Comparison of ENCODE assay signal across 8 cellular contexts in the genomic region with DNA sequence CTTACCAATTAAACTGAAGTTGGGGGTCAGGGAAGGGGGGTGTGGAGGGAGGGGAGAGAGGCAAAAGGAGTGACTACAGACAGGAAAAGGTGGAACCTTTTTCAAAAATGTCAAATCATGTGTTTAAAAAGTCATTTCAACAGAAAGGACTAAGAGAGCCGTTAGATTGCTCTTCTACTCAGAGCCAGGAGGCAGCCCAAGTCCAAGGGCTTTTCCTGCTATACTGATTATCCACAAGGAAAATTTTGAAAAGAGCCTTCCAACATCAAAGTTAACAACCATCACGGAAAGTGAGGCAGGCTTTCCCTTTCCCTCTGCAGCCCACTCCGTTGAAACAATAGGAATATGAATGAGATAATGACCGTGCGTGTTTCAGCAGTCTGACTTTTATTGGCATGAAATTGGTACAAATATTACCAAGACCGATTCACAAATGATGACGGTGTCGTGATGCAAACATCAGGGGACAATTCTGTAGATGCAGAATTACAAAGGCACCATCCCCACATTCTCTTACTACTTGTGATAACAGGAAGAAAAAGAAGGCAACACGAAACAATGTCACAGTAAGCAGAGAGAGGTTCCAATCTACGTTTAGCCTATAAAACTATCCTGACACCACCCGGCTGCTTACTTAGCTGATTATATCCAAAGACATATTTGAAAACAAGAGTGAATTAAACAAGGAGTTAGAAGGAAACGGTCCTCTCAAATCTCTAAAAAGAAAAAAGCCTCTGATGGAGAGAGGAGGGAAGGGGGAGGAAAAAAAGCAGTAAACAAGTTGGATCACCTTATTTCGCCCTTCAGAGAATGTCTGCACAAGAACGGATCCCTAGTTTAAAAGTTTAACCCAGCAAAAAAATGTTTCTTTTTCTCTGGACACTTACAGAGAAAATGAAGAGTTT.
DNase-seq lines count a peak whose midpoint lies in the region; ATAC-seq and TF ChIP-seq lines count a peak whose summit lies in the region.

No MANE protein-coding gene starts in this region.

- H3K27me3 Mint-ChIP-seq in CD4-positive, CD25-positive, alpha-beta regulatory T cell: no peaks in the 10 kb centered on the region
- no peaks in the 10 kb centered on the region for H3K27me3 Mint-ChIP-seq in activated T-cell treated with anti-CD3 and anti-CD28 coated beads, Interleukin-2, amount 50 U/mL, for 24 hours
- no peaks in the 10 kb centered on the region for H3K27me3 Mint-ChIP-seq in osteocyte (ENCODE audit: unreplicated experiment)

- peaks cover 38 to 85% (median 66%) of the 10 kb centered on the region in 4 donors for H3K4me1 Mint-ChIP-seq in CD4-positive, CD25-positive, alpha-beta regulatory T cell
- H3K4me1 Mint-ChIP-seq in activated T-cell treated with anti-CD3 and anti-CD28 coated beads, Interleukin-2, amount 50 U/mL, for 24 hours (ENCODE audit: low read depth): peaks cover 80% of the 10 kb centered on the region
- peaks cover 82% of the 10 kb centered on the region for H3K4me1 Mint-ChIP-seq in osteocyte (ENCODE audit: unreplicated experiment)

- peaks cover 17% of the 10 kb centered on the region for H3K36me3 Mint-ChIP-seq in CD4-positive, CD25-positive, alpha-beta regulatory T cell
- peaks cover 58% of the 10 kb centered on the region for H3K36me3 Mint-ChIP-seq in activated T-cell treated with anti-CD3 and anti-CD28 coated beads, Interleukin-2, amount 50 U/mL, for 24 hours (ENCODE audit: low read depth)
- peaks cover 2% of the 10 kb centered on the region for H3K36me3 Mint-ChIP-seq in osteocyte (ENCODE audit: unreplicated experiment)

- H3K9me3 Mint-ChIP-seq in CD4-positive, CD25-positive, alpha-beta regulatory T cell: no peaks in the 10 kb centered on the region
- no peaks in the 10 kb centered on the region for H3K9me3 Mint-ChIP-seq in activated T-cell treated with anti-CD3 and anti-CD28 coated beads, Interleukin-2, amount 50 U/mL, for 24 hours
- no peaks in the 10 kb centered on the region for H3K9me3 Mint-ChIP-seq in osteocyte (ENCODE audit: unreplicated experiment)

- peaks cover 73% of the 10 kb centered on the region for H3K4me1 ChIP-seq in CD4-positive, CD25-positive, alpha-beta regulatory T cell (ENCODE audit: control insufficient read depth, insufficient read depth, low read length, poor library complexity, severe bottlenecking)

- ATAC-seq in CD4-positive, CD25-positive, alpha-beta regulatory T cell (ENCODE audit: low read depth in 2 of 2): no peak
- ATAC-seq in GM21717 (IDR thresholded peaks at IDR 0.05; ENCODE audit: unreplicated experiment) (no peak), GM21447 (IDR thresholded peaks at IDR 0.05; ENCODE audit: unreplicated experiment) (no peak)

- DNase-seq in CD4-positive, CD25-positive, alpha-beta regulatory T cell: peak in 2 of 3 donors; percentile 38 to 58
- peak; percentile 66 for DNase-seq in HT-29 (ENCODE audit: low spot score)
- DNase-seq in activated T-cell treated with anti-CD3 and anti-CD28 coated beads, Interleukin-2, amount 50 U/mL, for 24 hours: peak; percentile 45
- DNase-seq in foreskin fibroblast: peak; percentile 54 to 81
- no peak for DNase-seq in osteocyte (ENCODE audit: extremely low spot score, unreplicated experiment)
- no peak for DNase-seq in DMS 273 (lab: John Stamatoyannopoulos, UW; ENCODE audit: unreplicated experiment)

- peak overlapping the region; percentile 99 for H3K4me3 ChIP-seq in CD4-positive, CD25-positive, alpha-beta regulatory T cell (ENCODE audit: low read depth, low read length)
- H3K4me3 ChIP-seq in foreskin fibroblast (ENCODE audit: low read depth in 1 of 2, low read length in 2 of 2): peak overlapping the region; percentile 55 to 75

- H3K36me3 ChIP-seq in CD4-positive, CD25-positive, alpha-beta regulatory T cell (ENCODE audit: control insufficient read depth, insufficient read depth, low read length): peaks cover 2% of the 10 kb centered on the region

- peak overlapping the region; percentile 85 for H3K27ac ChIP-seq in CD4-positive, CD25-positive, alpha-beta regulatory T cell (ENCODE audit: insufficient read depth, low read length, poor library complexity, severe bottlenecking)

- no peak for TF ChIP-seq CTCF in foreskin fibroblast (IDR thresholded peaks at IDR 0.05; ENCODE audit: low read depth, low read length)
- TF ChIP-seq CTCF in osteocyte (IDR thresholded peaks at IDR 0.05): no peak

- no peaks in the 10 kb centered on the region for H3K9me3 ChIP-seq in CD4-positive, CD25-positive, alpha-beta regulatory T cell (ENCODE audit: control insufficient read depth in 2 of 2, low read length in 2 of 2)

- peak overlapping the region; percentile 93 to 99 (median 96) for H3K27ac Mint-ChIP-seq in CD4-positive, CD25-positive, alpha-beta regulatory T cell
- peak overlapping the region; percentile 96 for H3K27ac Mint-ChIP-seq in activated T-cell treated with anti-CD3 and anti-CD28 coated beads, Interleukin-2, amount 50 U/mL, for 24 hours
- H3K27ac Mint-ChIP-seq in osteocyte (ENCODE audit: unreplicated experiment): peak overlapping the region; percentile 96

- no peaks in the 10 kb centered on the region for H3K27me3 ChIP-seq in CD4-positive, CD25-positive, alpha-beta regulatory T cell (ENCODE audit: control insufficient read depth, insufficient read depth, low read length)

- peak overlapping the region; percentile 90 to 94 (median 92) for H3K4me3 Mint-ChIP-seq in CD4-positive, CD25-positive, alpha-beta regulatory T cell
- H3K4me3 Mint-ChIP-seq in activated T-cell treated with anti-CD3 and anti-CD28 coated beads, Interleukin-2, amount 50 U/mL, for 24 hours: peak overlapping the region; percentile 88
- H3K4me3 Mint-ChIP-seq in osteocyte (ENCODE audit: unreplicated experiment): peak overlapping the region; percentile 80

Comparison
In these comparisons a context has a peak if more than half of its experiments do, and no peak if none do; other contexts are left out.
1. DNase-seq: peak in CD4-positive, CD25-positive, alpha-beta regulatory T cell (2 of 3), HT-29 (single experiment), activated T-cell treated with anti-CD3 and anti-CD28 coated beads, Interleukin-2, amount 50 U/mL, for 24 hours (single experiment) and foreskin fibroblast (2 of 2); none in osteocyte (single experiment) and DMS 273 (single experiment).
2. Peak in every context shown above with its lines, with median percentiles within 50 percentile points of each other: H3K27ac Mint-ChIP-seq and H3K4me3 Mint-ChIP-seq.